ENCODE assay signal across 7 cellular contexts in genomic region chr1:240925273-240925672, GRCh38.
"Had no signal": no experiment of that assay in that cellular context is flagged by ENCODE, and none has a peak within 500 bp of the region (broad histone marks: within the 10 kb centered on the region; RNA-seq: fewer than 3 reads in every experiment).

No MANE protein-coding gene starts in this region.

- ATAC-seq: HepG2 had no signal

- DNase-seq: IMR-90, KBM-7, KG1 had no signal

- H3K4me2 ChIP-seq: KMS-11 had no signal

- H3K9ac ChIP-seq: KMS-11 had no signal

- H3K27ac ChIP-seq: HL-60, KMS-11 had no signal

- FAIRE-seq: HepG2, HTR-8/SVneo had no signal
